ENCODE assay signal across 27 cellular contexts in genomic region chr14:101985957-101986356, GRCh38. TPM values are rescaled to one million over a fixed set of nuclear protein-coding genes. Genes with fewer than 3 reads are reported as not detected.
DNase-seq lines count a peak whose midpoint lies in the region; ATAC-seq, FAIRE-seq and TF ChIP-seq lines count a peak whose summit lies in the region.
"Had no signal": no experiment of that assay in that cellular context is flagged by ENCODE, and none has a peak within 500 bp of the region (broad histone marks: within the 10 kb centered on the region; RNA-seq: fewer than 3 reads in every experiment).

No MANE protein-coding gene starts in this region.

- H3K4me2 ChIP-seq in OCI-LY7 (ENCODE audit: low read length), result no peak overlapping the region
- H3K4me2 ChIP-seq: A549, KMS-11 had no signal

- no peak for TF ChIP-seq CTCF in Calu3 (IDR thresholded peaks at IDR 0.05; ENCODE audit: unreplicated experiment)
- TF ChIP-seq CTCF in OCI-LY7 (conservative IDR thresholded peaks at IDR 0.05; ENCODE audit: low read length), result no peak
- no peak for TF ChIP-seq CTCF in adrenal gland (IDR thresholded peaks at IDR 0.05)
- no peak for TF ChIP-seq CTCF in endodermal cell (conservative IDR thresholded peaks at IDR 0.05)

- H3K9me3 Mint-ChIP-seq in Calu3 (ENCODE audit: low read depth, unreplicated experiment) (no peaks in the 10 kb centered on the region), endodermal cell (no peaks in the 10 kb centered on the region)
- H3K9me3 Mint-ChIP-seq: CD4-positive, alpha-beta memory T cell had no signal

- 52 to 75% (median 58%) methylated on average over 8 to 16 of the region's 16 CpGs for WGBS in adrenal gland, 4 donors
- 91 to 94% methylated on average over 12 to 16 of the region's 16 CpGs for whole genome bisulfite sequencing in endodermal cell (ENCODE audit: insufficient coverage in 1 of 2, insufficient read length in 1 of 2), 2 experiments

- no peaks in the 10 kb centered on the region for H3K9me2 ChIP-seq in OCI-LY7 (ENCODE audit: insufficient read depth, low read length)

- H3K36me3 ChIP-seq in OCI-LY7 (ENCODE audit: insufficient read depth, low read length), result peaks cover 89% of the 10 kb centered on the region
- H3K36me3 ChIP-seq in adrenal gland (replicated peaks in 1 of 2), result peaks cover 0 to 98% of the 10 kb centered on the region in 2 donors
- peaks cover 84% of the 10 kb centered on the region for H3K36me3 ChIP-seq in endodermal cell (ENCODE audit: control insufficient read depth, insufficient read depth, low read length)

- peaks cover 66% of the 10 kb centered on the region for H3K36me3 Mint-ChIP-seq in Calu3 (ENCODE audit: insufficient read depth, unreplicated experiment)
- peaks cover 81% of the 10 kb centered on the region for H3K36me3 Mint-ChIP-seq in endodermal cell (ENCODE audit: low read depth)

- H3K27ac Mint-ChIP-seq in Calu3 (ENCODE audit: unreplicated experiment) (no peak overlapping the region), endodermal cell (peak overlapping the region; percentile 70)
- H3K27ac Mint-ChIP-seq: CD4-positive, alpha-beta memory T cell had no signal

- no peak overlapping the region for H2AFZ ChIP-seq in OCI-LY7 (ENCODE audit: low read length)

- POLR2A ChIA-PET in OCI-LY7 (lab: Charles Lee), result no interaction called here

- FAIRE-seq in GM19239 (lab: Jason Lieb, UNC), result no peak
- FAIRE-seq: A549, HTR-8/SVneo had no signal

- no peaks in the 10 kb centered on the region for H3K9me3 ChIP-seq in OCI-LY7 (ENCODE audit: low read length)
- H3K9me3 ChIP-seq in adrenal gland (replicated peaks in 1 of 3), result no peaks in the 10 kb centered on the region
- H3K9me3 ChIP-seq in endodermal cell (ENCODE audit: control insufficient read depth, low read length), result peaks cover 4% of the 10 kb centered on the region
- H3K9me3 ChIP-seq: A549, SJCRH30 had no signal

- H3K4me1 Mint-ChIP-seq in Calu3 (ENCODE audit: low read depth, unreplicated experiment) (peaks cover under 1% of the 10 kb centered on the region), endodermal cell (no peaks in the 10 kb centered on the region)

- TF ChIP-seq POLR2A in adrenal gland (IDR thresholded peaks at IDR 0.05), result no peak

- H3K27ac ChIP-seq in OCI-LY7 (ENCODE audit: low read depth, low read length, poor library complexity, severe bottlenecking) (no peak overlapping the region), adrenal gland (peak overlapping the region in 3 of 5 donors; percentile 4 to 33 (median 11)), endodermal cell (ENCODE audit: low read depth, low read length) (no peak overlapping the region)
- H3K27ac ChIP-seq: A549, KMS-11, SJCRH30 had no signal

- no peaks in the 10 kb centered on the region for H4K20me1 ChIP-seq in OCI-LY7 (ENCODE audit: insufficient read depth, low read length)

- H3K4me3 ChIP-seq in OCI-LY7 (ENCODE audit: low read depth, low read length, poor library complexity, severe bottlenecking), result no peak overlapping the region
- H3K4me3 ChIP-seq in adrenal gland, result no peak overlapping the region
- no peak overlapping the region for H3K4me3 ChIP-seq in endodermal cell (ENCODE audit: low read length)
- H3K4me3 ChIP-seq: A549, SJCRH30 had no signal

- H3K4me3 Mint-ChIP-seq in Calu3 (ENCODE audit: low read depth, unreplicated experiment), result no peak overlapping the region
- H3K4me3 Mint-ChIP-seq in endodermal cell, result no peak overlapping the region
- H3K4me3 Mint-ChIP-seq: CD4-positive, alpha-beta memory T cell had no signal

- H3K27me3 Mint-ChIP-seq in Calu3 (ENCODE audit: unreplicated experiment), result no peaks in the 10 kb centered on the region
- no peaks in the 10 kb centered on the region for H3K27me3 Mint-ChIP-seq in endodermal cell (ENCODE audit: insufficient read depth)
- H3K27me3 Mint-ChIP-seq: CD4-positive, alpha-beta memory T cell had no signal

- DNase-seq in Calu3 (no peak), OCI-LY7 (ENCODE audit: low spot score) (no peak), adrenal gland (peak in 6 of 7 donors; percentile 43 to 72 (median 49)), endodermal cell (no peak), GM19239 (ENCODE audit: insufficient read length, low spot score) (no peak)
- DNase-seq in stimulated activated naive CD8-positive, alpha-beta T cell treated with anti-CD3 and anti-CD28 coated beads, Interleukin-15, Interleukin-2, amounts not matched to agents 100 U/mL and 50 U/mL, for 24 hours, result no peak
- DNase-seq: C1 segment of cervical spinal cord; CD4-positive, alpha-beta memory T cell; COR-L47; DMS 273 treated with DMSO at 0.1 percent for 48 hours; DMS79; EL; GDM1; NCI-H1048; NCI-H1417; NCI-H1694; NCI-H2029 treated with DMSO at 0.1 percent for 48 hours; NCI-H2227 treated with DMSO at 0.1 percent for 48 hours; NCI-H526 treated with DMSO at 0.1 percent for 48 hours; OCI-M1; SJCRH30 had no signal

- H3K9ac ChIP-seq in endodermal cell (ENCODE audit: extremely low read depth, low read length, poor library complexity, severe bottlenecking), result no peak overlapping the region
- H3K9ac ChIP-seq: KMS-11 had no signal

- H3K27me3 ChIP-seq in adrenal gland, result no peaks in the 10 kb centered on the region
- H3K27me3 ChIP-seq in endodermal cell (ENCODE audit: control insufficient read depth, insufficient read depth, low read length, poor library complexity, severe bottlenecking), result no peaks in the 10 kb centered on the region
- H3K27me3 ChIP-seq: SJCRH30 had no signal

- BruUV-seq in Calu3 (replicated peaks; lab: Mats Ljungman, UMichigan), result TSS peak; percentile 48
- BruUV-seq in OCI-LY7 (replicated peaks; lab: Mats Ljungman, UMichigan), result TSS peak; percentile 88

- no peaks in the 10 kb centered on the region for H3K79me2 ChIP-seq in OCI-LY7 (ENCODE audit: insufficient read depth, low read depth, low read length)

- intact Hi-C loops in Calu3 (cut with micrococcal nuclease; ENCODE audit: unreplicated experiment) (no loop called here), OCI-LY7 (cut with micrococcal nuclease; ENCODE audit: unreplicated experiment) (no loop called here), adrenal gland (cut with DNase I) (loop anchor here in 1 of 2 donors (10.0 kb wide), 1 partner anchor 49 kb away; no protein-coding TSS in a partner anchor)

- CTCF ChIA-PET in Calu3 (lab: Charles Lee), result no interaction called here
- CTCF ChIA-PET in OCI-LY7 (lab: Charles Lee; ENCODE audit: unreplicated experiment), result no interaction called here

- no peak for ATAC-seq in HG03342 (IDR thresholded peaks at IDR 0.05; ENCODE audit: unreplicated experiment)
- no peak for ATAC-seq in stimulated activated naive CD8-positive, alpha-beta T cell treated with anti-CD3 and anti-CD28 coated beads, Interleukin-15, Interleukin-2, amounts not matched to agents 100 U/mL and 50 U/mL, for 24 hours
- ATAC-seq: A549, Right ventricle myocardium inferior, SK-N-SH treated with all-trans-retinoic acid at 6 μM for 48 hours had no signal

- H3K4me1 ChIP-seq in OCI-LY7 (ENCODE audit: insufficient read depth, low read length, poor library complexity, severe bottlenecking) (peaks cover under 1% of the 10 kb centered on the region), adrenal gland (replicated peaks in 1 of 2) (peaks cover under 1 to 4% of the 10 kb centered on the region in 2 donors), endodermal cell (ENCODE audit: control insufficient read depth, insufficient read depth, low read length) (no peaks in the 10 kb centered on the region)
- H3K4me1 ChIP-seq: SJCRH30 had no signal

RNA-seq across cellular contexts. Expression of gene DYNC1H1, which starts 21.6 kb away (rescaled TPM):
- total RNA-seq in Calu3 (2022) (510 and 529 TPM in 2 replicates), OCI-LY7 (2022) (291 TPM in 2 replicates), adrenal gland (100 to 1,000 TPM; 295 to 509 (median 370) TPM), endodermal cell (100 to 1,000 TPM; 438 to 443 TPM)
- total RNA-seq in OCI-LY7 (2014; rRNA removed; shearing (Covaris generic)), result 207 and 209 TPM in 2 replicates
- polyA plus RNA-seq in adrenal gland, result 100 to 1,000 TPM; 202 to 337 (median 273) TPM
- polyA plus RNA-seq in endodermal cell (2013, experiment 1 of 2), result 270 TPM
- 306 TPM for polyA plus RNA-seq in endodermal cell (2013, experiment 2 of 2)

Comparison
In these comparisons a context has a peak if more than half of its experiments do, and no peak if none do; other contexts are left out.
1. DNase-seq: peak in adrenal gland (6 of 7); none in Calu3 (single experiment), OCI-LY7 (single experiment), endodermal cell (single experiment), GM19239 (single experiment) and stimulated activated naive CD8-positive, alpha-beta T cell treated with anti-CD3 and anti-CD28 coated beads, Interleukin-15, Interleukin-2, amounts not matched to agents 100 U/mL and 50 U/mL, for 24 hours (single experiment).
2. H3K27ac ChIP-seq: peak in adrenal gland (3 of 5); none in OCI-LY7 (single experiment) and endodermal cell (single experiment).